In genomic region chr5:75681125-75681830, GRCh38 we compare ENCODE assay signal across 8 cellular contexts. TPM values are rescaled to one million over a fixed set of nuclear protein-coding genes. Genes with fewer than 3 reads are reported as not detected.
DNase-seq lines count a peak whose midpoint lies in the region; ATAC-seq and TF ChIP-seq lines count a peak whose summit lies in the region.

No MANE protein-coding gene starts in this region.

- no peak for TF ChIP-seq POLR2A in esophagus muscularis mucosa (IDR thresholded peaks at IDR 0.05; ENCODE audit: low read depth)

- peaks cover 11% of the 10 kb centered on the region for H3K4me1 Mint-ChIP-seq in CD4-positive, alpha-beta T cell (ENCODE audit: low read depth)

- no peaks in the 10 kb centered on the region for H3K27me3 Mint-ChIP-seq in CD4-positive, alpha-beta T cell

- H3K9me3 ChIP-seq in CD4-positive, alpha-beta T cell (ENCODE audit: control insufficient read depth, low read length) = no peaks in the 10 kb centered on the region
- no peaks in the 10 kb centered on the region for H3K9me3 ChIP-seq in esophagus muscularis mucosa

- H3K27ac Mint-ChIP-seq in CD4-positive, alpha-beta T cell = no peak overlapping the region

- no peaks in the 10 kb centered on the region for H3K27me3 ChIP-seq in CD4-positive, alpha-beta T cell (ENCODE audit: control insufficient read depth, insufficient read depth, low read length)
- no peaks in the 10 kb centered on the region for H3K27me3 ChIP-seq in esophagus muscularis mucosa

- peaks cover 30% of the 10 kb centered on the region for H3K36me3 Mint-ChIP-seq in CD4-positive, alpha-beta T cell (ENCODE audit: low read depth)

- ATAC-seq in CD4-positive, alpha-beta T cell (ENCODE audit: poor library complexity) = peak; percentile 38
- ATAC-seq in HG03354 (IDR thresholded peaks at IDR 0.05; ENCODE audit: poor library complexity, severe bottlenecking, unreplicated experiment) (peak; percentile 42), GM21576 (IDR thresholded peaks at IDR 0.05; ENCODE audit: unreplicated experiment) (no peak)

- no peak overlapping the region for H3K27ac ChIP-seq in CD4-positive, alpha-beta T cell (ENCODE audit: low read depth, low read length)
- H3K27ac ChIP-seq in RWPE1 = no peak overlapping the region
- peak overlapping the region; percentile 14 to 64 (median 30) for H3K27ac ChIP-seq in esophagus muscularis mucosa (replicated peaks in 1 of 4)

- H3K4me3 Mint-ChIP-seq in CD4-positive, alpha-beta T cell = no peak overlapping the region

- intact Hi-C loops in CD4-positive, alpha-beta T cell (cut with DNase I, micrococcal nuclease) = loop anchor here (5.0 to 10.0 kb wide), 6 partner anchors 166 to 1776 kb away; partner anchors contain the start of genes ANKRD31 (in 1 of the 2), CERT1 (in 1 of the 2) and POLK (in 1 of the 2)
- intact Hi-C loops in esophagus muscularis mucosa (cut with DNase I) = loop anchor here (5.0 to 10.0 kb wide), 3 partner anchors 344 to 626 kb away; partner anchors contain the start of genes ANKRD31, GCNT4 and HMGCR

- no peaks in the 10 kb centered on the region for H3K9me3 Mint-ChIP-seq in CD4-positive, alpha-beta T cell

- DNase-seq in CD4-positive, alpha-beta T cell = no peak
- DNase-seq in RWPE1 (ENCODE audit: low spot score) (peak; percentile 34), esophagus muscularis mucosa (ENCODE audit: extremely low spot score) (no peak), pons (ENCODE audit: low spot score) (peak; percentile 77), islet precursor cell (no peak)
- no peak for DNase-seq in activated naive CD4-positive, alpha-beta T cell treated with anti-CD3 and anti-CD28 coated beads, Interleukin-2, amount 50 U/mL, for 16 hours

- 34% methylated on average over 2 of the region's 2 CpGs for whole genome bisulfite sequencing in esophagus muscularis mucosa

- peaks cover 0 to 20% (median 12%) of the 10 kb centered on the region in 4 donors for H3K4me1 ChIP-seq in esophagus muscularis mucosa

- TF ChIP-seq CTCF in CD4-positive, alpha-beta T cell (IDR thresholded peaks at IDR 0.05) = peak; percentile 82
- TF ChIP-seq CTCF in RWPE1 (conservative IDR thresholded peaks at IDR 0.05; ENCODE audit: low read depth) (peak; percentile 77), esophagus muscularis mucosa (IDR thresholded peaks at IDR 0.05) (peak; percentile 72 to 93 (median 80))

- peak overlapping the region in 1 of 4 donors; percentile 3 for H3K4me3 ChIP-seq in esophagus muscularis mucosa

- TF ChIP-seq EP300 in esophagus muscularis mucosa (IDR thresholded peaks at IDR 0.05) = no peak

- CTCF ChIA-PET in CD4-positive, alpha-beta T cell (lab: Charles Lee) = interaction anchor here (1.1 to 1.6 kb wide), 3 partner anchors 9 to 445 kb away, joined by 3 to 5 read pairs (median 3); partner anchors contain the start of gene ANKRD31
- CTCF ChIA-PET in RWPE1 (lab: Yijun Ruan, JAX) = interaction anchor here (0.6 to 0.9 kb wide), 9 partner anchors 13 to 415 kb away, joined by 3 to 5 read pairs (median 4); partner anchors contain the start of gene POC5

- peaks cover 0 to 25% (median 13%) of the 10 kb centered on the region in 4 donors for H3K36me3 ChIP-seq in esophagus muscularis mucosa

- POLR2A ChIA-PET in CD4-positive, alpha-beta T cell (lab: Charles Lee) = interaction anchor here (0.7 kb wide), 2 partner anchors 74 to 445 kb away, joined by 3 to 5 read pairs; partner anchors contain the start of gene ANKRD31
- POLR2A ChIA-PET in RWPE1 (lab: Yijun Ruan, JAX; ENCODE audit: low non-redundant PET) = no interaction called here

RNA-seq across cellular contexts. Expression of gene POC5, which starts 36.0 kb away (rescaled TPM):
- 1 to 10 TPM; 5.7 to 6.2 TPM for total RNA-seq in CD4-positive, alpha-beta T cell
- 10 to 100 TPM in 1 of 4 donors, 1 to 10 TPM in 3; 6.0 to 13.7 (median 8.0) TPM for total RNA-seq in esophagus muscularis mucosa

Comparison
In these comparisons a context has a peak if more than half of its experiments do, and no peak if none do; other contexts are left out.
1. DNase-seq: peak in RWPE1 (single experiment) and pons (single experiment); none in CD4-positive, alpha-beta T cell (0 of 10), esophagus muscularis mucosa (single experiment), islet precursor cell (single experiment) and activated naive CD4-positive, alpha-beta T cell treated with anti-CD3 and anti-CD28 coated beads, Interleukin-2, amount 50 U/mL, for 16 hours (single experiment).
2. H3K27ac ChIP-seq: peak in esophagus muscularis mucosa (4 of 4); none in CD4-positive, alpha-beta T cell (single experiment) and RWPE1 (single experiment).
3. Peak in every context shown above with its lines, with median percentiles within 50 percentile points of each other: CTCF ChIP-seq.